In the genomic region with DNA sequence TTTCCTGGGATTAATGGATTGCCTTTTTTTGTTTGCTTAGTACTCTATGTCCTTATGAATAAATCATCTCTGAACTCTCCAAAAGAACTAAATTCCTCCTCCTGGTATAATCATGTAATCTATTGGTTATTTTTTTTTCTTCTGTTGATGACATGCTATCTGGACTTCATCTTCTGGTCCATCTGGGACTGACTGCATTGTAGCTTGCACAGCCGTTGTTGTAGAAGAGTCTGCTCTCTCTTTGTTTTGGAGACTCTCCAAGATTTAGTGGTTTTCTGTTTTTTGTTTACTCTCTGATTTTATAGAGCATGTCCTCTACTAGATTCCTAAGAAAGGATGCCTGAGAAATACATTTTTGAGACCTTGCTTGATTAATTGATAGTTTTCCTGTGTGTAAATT, we compare ENCODE assay signal across 1 cellular context.
A peak's percentile ranks its signal among the peaks of the same experiment; 100 is the strongest.
TF ChIP-seq lines count a peak whose summit lies in the region.

No MANE protein-coding gene starts in this region.

TF ChIP-seq in HEK293, 187 proteins besides CTCF, POLR2A, EP300 and RAD21 (continued from another document):
- TF ChIP-seq, protein P1, sequence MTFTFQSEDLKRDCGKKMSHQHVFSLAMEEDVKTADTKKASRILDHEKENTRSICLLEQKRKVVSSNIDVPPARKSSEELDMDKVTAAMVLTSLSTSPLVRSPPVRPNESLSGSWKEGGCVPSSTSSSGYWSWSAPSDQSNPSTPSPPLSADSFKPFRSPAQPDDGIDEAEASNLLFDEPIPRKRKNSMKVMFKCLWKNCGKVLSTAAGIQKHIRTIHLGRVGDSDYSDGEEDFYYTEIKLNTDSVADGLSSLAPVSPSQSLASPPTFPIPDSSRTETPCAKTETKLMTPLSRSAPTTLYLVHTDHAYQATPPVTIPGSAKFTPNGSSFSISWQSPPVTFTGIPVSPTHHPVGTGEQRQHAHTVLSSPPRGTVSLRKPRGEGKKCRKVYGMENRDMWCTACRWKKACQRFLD (tag by site-specific recombination; IDR thresholded peaks at IDR 0.05): no peak
- TF ChIP-seq ZNF335 (tag by site-specific recombination; conservative IDR thresholded peaks at IDR 0.05) (peak; percentile 31; the same call in 1 of the 2 replicates), ZXDB (tag by site-specific recombination; IDR thresholded peaks at IDR 0.05) (peak; percentile 35; the same call in 1 of the 2 replicates), ZNF266 (tag by site-specific recombination; IDR thresholded peaks at IDR 0.05; ENCODE audit: low read depth) (no peak), ZNF707 (tag by site-specific recombination; IDR thresholded peaks at IDR 0.05) (no peak), ZNF624 (tag by site-specific recombination; IDR thresholded peaks at IDR 0.05) (no peak), ZNF621 (tag by site-specific recombination; IDR thresholded peaks at IDR 0.05) (no peak), ZNF473 (tag by site-specific recombination; IDR thresholded peaks at IDR 0.05) (no peak), GFI1B (tag by site-specific recombination; IDR thresholded peaks at IDR 0.05) (peak; percentile 92), ZNF133 (tag by site-specific recombination; IDR thresholded peaks at IDR 0.05) (no peak), ZNF548 (tag by site-specific recombination; IDR thresholded peaks at IDR 0.05) (no peak), SP2 (tag by site-specific recombination; IDR thresholded peaks at IDR 0.05) (peak; percentile 8; the same call in 1 of the 2 replicates), OSR2 (tag by site-specific recombination; IDR thresholded peaks at IDR 0.05) (peak; percentile 87), ZNF623 (tag by site-specific recombination; IDR thresholded peaks at IDR 0.05) (no peak), ZNF629 (tag by site-specific recombination; IDR thresholded peaks at IDR 0.05) (peak; percentile 41; the same call in 1 of the 2 replicates), KLF8 (tag by site-specific recombination; IDR thresholded peaks at IDR 0.05) (peak; percentile 21; the same call in 1 of the 2 replicates), SCRT2 (tag by site-specific recombination; IDR thresholded peaks at IDR 0.05) (no peak), ZNF830 (tag by site-specific recombination; IDR thresholded peaks at IDR 0.05; ENCODE audit: low read depth) (no peak), ZNF16 (tag by site-specific recombination; IDR thresholded peaks at IDR 0.05; ENCODE audit: low read depth) (no peak), IKZF3 (tag by site-specific recombination; IDR thresholded peaks at IDR 0.05) (peak; percentile 47; the same call in 1 of the 2 replicates), KLF1 (tag by site-specific recombination; IDR thresholded peaks at IDR 0.05) (no peak), ZNF202 (tag by site-specific recombination; IDR thresholded peaks at IDR 0.05; ENCODE audit: borderline replicate concordance) (no peak), ZNF792 (tag by site-specific recombination; IDR thresholded peaks at IDR 0.05) (no peak), ZEB2 (tag by site-specific recombination; IDR thresholded peaks at IDR 0.05) (peak; percentile 82), ZBTB17 (tag by site-specific recombination; IDR thresholded peaks at IDR 0.05) (peak; percentile 96), BCL11A (tag by site-specific recombination; IDR thresholded peaks at IDR 0.05; ENCODE audit: low read depth) (0 out of 2 replicates have a peak, but pooled peaks have one; percentile 14)
- TF ChIP-seq, protein P2, sequence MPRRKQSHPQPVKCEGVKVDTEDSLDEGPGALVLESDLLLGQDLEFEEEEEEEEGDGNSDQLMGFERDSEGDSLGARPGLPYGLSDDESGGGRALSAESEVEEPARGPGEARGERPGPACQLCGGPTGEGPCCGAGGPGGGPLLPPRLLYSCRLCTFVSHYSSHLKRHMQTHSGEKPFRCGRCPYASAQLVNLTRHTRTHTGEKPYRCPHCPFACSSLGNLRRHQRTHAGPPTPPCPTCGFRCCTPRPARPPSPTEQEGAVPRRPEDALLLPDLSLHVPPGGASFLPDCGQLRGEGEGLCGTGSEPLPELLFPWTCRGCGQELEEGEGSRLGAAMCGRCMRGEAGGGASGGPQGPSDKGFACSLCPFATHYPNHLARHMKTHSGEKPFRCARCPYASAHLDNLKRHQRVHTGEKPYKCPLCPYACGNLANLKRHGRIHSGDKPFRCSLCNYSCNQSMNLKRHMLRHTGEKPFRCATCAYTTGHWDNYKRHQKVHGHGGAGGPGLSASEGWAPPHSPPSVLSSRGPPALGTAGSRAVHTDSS (tag by site-specific recombination; IDR thresholded peaks at IDR 0.05): no peak
- TF ChIP-seq, protein P3, sequence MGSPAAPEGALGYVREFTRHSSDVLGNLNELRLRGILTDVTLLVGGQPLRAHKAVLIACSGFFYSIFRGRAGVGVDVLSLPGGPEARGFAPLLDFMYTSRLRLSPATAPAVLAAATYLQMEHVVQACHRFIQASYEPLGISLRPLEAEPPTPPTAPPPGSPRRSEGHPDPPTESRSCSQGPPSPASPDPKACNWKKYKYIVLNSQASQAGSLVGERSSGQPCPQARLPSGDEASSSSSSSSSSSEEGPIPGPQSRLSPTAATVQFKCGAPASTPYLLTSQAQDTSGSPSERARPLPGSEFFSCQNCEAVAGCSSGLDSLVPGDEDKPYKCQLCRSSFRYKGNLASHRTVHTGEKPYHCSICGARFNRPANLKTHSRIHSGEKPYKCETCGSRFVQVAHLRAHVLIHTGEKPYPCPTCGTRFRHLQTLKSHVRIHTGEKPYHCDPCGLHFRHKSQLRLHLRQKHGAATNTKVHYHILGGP (tag by site-specific recombination; IDR thresholded peaks at IDR 0.05): peak; percentile 61; the same call in 1 of the 2 replicates
- TF ChIP-seq, protein P4, sequence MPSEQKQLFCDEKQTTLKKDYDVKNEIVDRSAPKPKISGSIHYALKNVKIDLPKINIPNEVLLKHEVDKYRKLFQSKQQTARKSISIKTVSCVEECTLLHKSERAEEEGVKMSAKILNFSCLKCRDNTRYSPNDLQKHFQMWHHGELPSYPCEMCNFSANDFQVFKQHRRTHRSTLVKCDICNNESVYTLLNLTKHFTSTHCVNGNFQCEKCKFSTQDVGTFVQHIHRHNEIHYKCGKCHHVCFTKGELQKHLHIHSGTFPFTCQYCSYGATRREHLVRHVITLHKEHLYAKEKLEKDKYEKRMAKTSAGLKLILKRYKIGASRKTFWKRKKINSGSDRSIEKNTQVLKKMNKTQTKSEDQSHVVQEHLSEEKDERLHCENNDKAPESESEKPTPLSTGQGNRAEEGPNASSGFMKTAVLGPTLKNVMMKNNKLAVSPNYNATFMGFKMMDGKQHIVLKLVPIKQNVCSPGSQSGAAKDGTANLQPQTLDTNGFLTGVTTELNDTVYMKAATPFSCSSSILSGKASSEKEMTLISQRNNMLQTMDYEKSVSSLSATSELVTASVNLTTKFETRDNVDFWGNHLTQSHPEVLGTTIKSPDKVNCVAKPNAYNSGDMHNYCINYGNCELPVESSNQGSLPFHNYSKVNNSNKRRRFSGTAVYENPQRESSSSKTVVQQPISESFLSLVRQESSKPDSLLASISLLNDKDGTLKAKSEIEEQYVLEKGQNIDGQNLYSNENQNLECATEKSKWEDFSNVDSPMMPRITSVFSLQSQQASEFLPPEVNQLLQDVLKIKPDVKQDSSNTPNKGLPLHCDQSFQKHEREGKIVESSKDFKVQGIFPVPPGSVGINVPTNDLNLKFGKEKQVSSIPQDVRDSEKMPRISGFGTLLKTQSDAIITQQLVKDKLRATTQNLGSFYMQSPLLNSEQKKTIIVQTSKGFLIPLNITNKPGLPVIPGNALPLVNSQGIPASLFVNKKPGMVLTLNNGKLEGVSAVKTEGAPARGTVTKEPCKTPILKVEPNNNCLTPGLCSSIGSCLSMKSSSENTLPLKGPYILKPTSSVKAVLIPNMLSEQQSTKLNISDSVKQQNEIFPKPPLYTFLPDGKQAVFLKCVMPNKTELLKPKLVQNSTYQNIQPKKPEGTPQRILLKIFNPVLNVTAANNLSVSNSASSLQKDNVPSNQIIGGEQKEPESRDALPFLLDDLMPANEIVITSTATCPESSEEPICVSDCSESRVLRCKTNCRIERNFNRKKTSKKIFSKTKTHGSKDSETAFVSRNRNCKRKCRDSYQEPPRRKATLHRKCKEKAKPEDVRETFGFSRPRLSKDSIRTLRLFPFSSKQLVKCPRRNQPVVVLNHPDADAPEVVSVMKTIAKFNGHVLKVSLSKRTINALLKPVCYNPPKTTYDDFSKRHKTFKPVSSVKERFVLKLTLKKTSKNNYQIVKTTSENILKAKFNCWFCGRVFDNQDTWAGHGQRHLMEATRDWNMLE (tag by site-specific recombination; conservative IDR thresholded peaks at IDR 0.05; ENCODE audit: low read depth): no peak
- TF ChIP-seq, protein P5, sequence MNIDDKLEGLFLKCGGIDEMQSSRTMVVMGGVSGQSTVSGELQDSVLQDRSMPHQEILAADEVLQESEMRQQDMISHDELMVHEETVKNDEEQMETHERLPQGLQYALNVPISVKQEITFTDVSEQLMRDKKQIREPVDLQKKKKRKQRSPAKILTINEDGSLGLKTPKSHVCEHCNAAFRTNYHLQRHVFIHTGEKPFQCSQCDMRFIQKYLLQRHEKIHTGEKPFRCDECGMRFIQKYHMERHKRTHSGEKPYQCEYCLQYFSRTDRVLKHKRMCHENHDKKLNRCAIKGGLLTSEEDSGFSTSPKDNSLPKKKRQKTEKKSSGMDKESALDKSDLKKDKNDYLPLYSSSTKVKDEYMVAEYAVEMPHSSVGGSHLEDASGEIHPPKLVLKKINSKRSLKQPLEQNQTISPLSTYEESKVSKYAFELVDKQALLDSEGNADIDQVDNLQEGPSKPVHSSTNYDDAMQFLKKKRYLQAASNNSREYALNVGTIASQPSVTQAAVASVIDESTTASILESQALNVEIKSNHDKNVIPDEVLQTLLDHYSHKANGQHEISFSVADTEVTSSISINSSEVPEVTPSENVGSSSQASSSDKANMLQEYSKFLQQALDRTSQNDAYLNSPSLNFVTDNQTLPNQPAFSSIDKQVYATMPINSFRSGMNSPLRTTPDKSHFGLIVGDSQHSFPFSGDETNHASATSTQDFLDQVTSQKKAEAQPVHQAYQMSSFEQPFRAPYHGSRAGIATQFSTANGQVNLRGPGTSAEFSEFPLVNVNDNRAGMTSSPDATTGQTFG (tag by site-specific recombination; IDR thresholded peaks at IDR 0.05; ENCODE audit: borderline replicate concordance): no peak
- TF ChIP-seq, protein P6, sequence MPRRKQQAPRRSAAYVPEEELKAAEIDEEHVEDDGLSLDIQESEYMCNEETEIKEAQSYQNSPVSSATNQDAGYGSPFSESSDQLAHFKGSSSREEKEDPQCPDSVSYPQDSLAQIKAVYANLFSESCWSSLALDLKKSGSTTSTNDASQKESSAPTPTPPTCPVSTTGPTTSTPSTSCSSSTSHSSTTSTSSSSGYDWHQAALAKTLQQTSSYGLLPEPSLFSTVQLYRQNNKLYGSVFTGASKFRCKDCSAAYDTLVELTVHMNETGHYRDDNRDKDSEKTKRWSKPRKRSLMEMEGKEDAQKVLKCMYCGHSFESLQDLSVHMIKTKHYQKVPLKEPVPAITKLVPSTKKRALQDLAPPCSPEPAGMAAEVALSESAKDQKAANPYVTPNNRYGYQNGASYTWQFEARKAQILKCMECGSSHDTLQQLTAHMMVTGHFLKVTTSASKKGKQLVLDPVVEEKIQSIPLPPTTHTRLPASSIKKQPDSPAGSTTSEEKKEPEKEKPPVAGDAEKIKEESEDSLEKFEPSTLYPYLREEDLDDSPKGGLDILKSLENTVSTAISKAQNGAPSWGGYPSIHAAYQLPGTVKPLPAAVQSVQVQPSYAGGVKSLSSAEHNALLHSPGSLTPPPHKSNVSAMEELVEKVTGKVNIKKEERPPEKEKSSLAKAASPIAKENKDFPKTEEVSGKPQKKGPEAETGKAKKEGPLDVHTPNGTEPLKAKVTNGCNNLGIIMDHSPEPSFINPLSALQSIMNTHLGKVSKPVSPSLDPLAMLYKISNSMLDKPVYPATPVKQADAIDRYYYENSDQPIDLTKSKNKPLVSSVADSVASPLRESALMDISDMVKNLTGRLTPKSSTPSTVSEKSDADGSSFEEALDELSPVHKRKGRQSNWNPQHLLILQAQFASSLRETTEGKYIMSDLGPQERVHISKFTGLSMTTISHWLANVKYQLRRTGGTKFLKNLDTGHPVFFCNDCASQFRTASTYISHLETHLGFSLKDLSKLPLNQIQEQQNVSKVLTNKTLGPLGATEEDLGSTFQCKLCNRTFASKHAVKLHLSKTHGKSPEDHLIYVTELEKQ (tag by site-specific recombination; IDR thresholded peaks at IDR 0.05; ENCODE audit: borderline replicate concordance): 0 out of 2 replicates have a peak, but pooled peaks have one; percentile 27
- TF ChIP-seq, protein P7, sequence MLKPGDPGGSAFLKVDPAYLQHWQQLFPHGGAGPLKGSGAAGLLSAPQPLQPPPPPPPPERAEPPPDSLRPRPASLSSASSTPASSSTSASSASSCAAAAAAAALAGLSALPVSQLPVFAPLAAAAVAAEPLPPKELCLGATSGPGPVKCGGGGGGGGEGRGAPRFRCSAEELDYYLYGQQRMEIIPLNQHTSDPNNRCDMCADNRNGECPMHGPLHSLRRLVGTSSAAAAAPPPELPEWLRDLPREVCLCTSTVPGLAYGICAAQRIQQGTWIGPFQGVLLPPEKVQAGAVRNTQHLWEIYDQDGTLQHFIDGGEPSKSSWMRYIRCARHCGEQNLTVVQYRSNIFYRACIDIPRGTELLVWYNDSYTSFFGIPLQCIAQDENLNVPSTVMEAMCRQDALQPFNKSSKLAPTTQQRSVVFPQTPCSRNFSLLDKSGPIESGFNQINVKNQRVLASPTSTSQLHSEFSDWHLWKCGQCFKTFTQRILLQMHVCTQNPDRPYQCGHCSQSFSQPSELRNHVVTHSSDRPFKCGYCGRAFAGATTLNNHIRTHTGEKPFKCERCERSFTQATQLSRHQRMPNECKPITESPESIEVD (tag by site-specific recombination; IDR thresholded peaks at IDR 0.05): peak; percentile 98
- TF ChIP-seq, protein P8, sequence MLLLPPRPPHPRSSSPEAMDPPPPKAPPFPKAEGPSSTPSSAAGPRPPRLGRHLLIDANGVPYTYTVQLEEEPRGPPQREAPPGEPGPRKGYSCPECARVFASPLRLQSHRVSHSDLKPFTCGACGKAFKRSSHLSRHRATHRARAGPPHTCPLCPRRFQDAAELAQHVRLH (tag by site-specific recombination; IDR thresholded peaks at IDR 0.05): peak; percentile 8; the same call in 1 of the 2 replicates
